In the genomic region with DNA sequence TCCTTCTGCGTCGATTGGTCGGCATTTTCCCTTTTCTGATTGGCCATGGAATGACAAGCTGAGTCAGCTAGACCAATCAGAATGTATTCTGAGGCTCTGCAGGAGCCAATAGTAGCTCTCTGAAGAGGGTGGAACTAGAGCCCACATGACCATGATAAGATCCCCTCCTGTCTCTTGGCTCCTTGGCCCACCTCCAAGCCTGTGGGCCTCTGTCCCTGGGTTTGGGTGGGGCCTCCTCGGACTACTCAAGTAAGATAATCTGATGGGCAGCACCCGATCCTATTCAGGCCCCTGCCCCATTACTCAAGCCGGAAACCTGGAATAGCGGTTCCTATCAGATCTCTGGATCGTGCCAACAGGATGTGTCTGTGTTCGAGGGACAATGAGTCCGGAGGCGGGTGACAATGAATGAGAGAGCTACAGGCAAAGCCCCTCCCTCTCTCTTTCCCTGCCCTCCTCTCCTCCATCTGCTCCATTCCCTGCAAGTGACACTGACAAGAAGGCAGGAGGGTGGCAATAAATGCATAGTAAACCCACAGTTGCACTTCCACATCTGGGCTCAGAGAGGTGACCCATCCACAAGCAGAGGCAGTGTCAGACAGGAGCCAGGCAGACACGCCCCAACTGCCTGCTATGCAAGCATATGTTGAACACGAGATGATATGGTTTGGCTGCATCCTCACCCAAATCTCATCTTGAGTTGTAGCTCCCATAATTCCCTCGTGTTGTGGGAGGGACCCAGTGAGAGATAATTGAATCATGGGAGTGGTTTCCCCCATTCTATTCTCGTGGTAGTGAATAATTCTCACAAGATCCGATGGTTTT, we compare ENCODE assay signal across 15 cellular contexts.
DNase-seq lines count a peak whose midpoint lies in the region; ATAC-seq and TF ChIP-seq lines count a peak whose summit lies in the region.
"Had no signal": no experiment of that assay in that cellular context is flagged by ENCODE, and none has a peak within 500 bp of the region (broad histone marks: within the 10 kb centered on the region; RNA-seq: fewer than 3 reads in every experiment).

No MANE protein-coding gene starts in this region.

- H3K9me3 ChIP-seq in esophagus squamous epithelium, result no peaks in the 10 kb centered on the region
- no peaks in the 10 kb centered on the region for H3K9me3 ChIP-seq in right lobe of liver

- peak; percentile 7 for DNase-seq in NCI-H1694 treated with DMSO at 0.1 percent for 48 hours (lab: John Stamatoyannopoulos, UW)
- no peak for DNase-seq in NCI-H1694 (lab: John Stamatoyannopoulos, UW)
- no peak for DNase-seq in esophagus squamous epithelium (lab: John Stamatoyannopoulos, UW)
- DNase-seq in right lobe of liver, result peak in 2 of 3 donors; percentile 72 to 76
- no peak for DNase-seq in foreskin melanocyte
- DNase-seq: activated gamma-delta T cell treated with Interleukin-2 at 50 U/mL for 16 hours, foreskin fibroblast, Kasumi-1, kidney, natural killer cell, PC-3, T-helper 17 cell had no signal

- H3K36me3 ChIP-seq in esophagus squamous epithelium (peaks cover 27 to 100% (median 40%) of the 10 kb centered on the region in 3 donors), right lobe of liver (peaks cover 8 to 96% (median 63%) of the 10 kb centered on the region in 4 donors), urinary bladder (ENCODE audit: insufficient read depth) (peaks cover 9% of the 10 kb centered on the region)

- intact Hi-C loops in esophagus squamous epithelium (cut with DNase I), result loop anchor here (5.0 kb wide), 1 partner anchor 101 kb away; no protein-coding TSS in a partner anchor
- intact Hi-C loops in right lobe of liver (cut with DNase I), result loop anchor here in 1 of 2 donors (10.0 kb wide), 1 partner anchor 107 kb away; no protein-coding TSS in a partner anchor

- TF ChIP-seq POLR2A in esophagus squamous epithelium (IDR thresholded peaks at IDR 0.05), result no peak
- TF ChIP-seq POLR2A in right lobe of liver (IDR thresholded peaks at IDR 0.05), result no peak

- H3K4me3 ChIP-seq in esophagus squamous epithelium, result no peak overlapping the region
- H3K4me3 ChIP-seq in right lobe of liver, result no peak overlapping the region
- no peak overlapping the region for H3K4me3 ChIP-seq in urinary bladder (ENCODE audit: low read depth, low read length)

- no peak for TF ChIP-seq CTCF in esophagus squamous epithelium (IDR thresholded peaks at IDR 0.05)
- no peak for TF ChIP-seq CTCF in right lobe of liver (IDR thresholded peaks at IDR 0.05)

- H3K27me3 ChIP-seq in esophagus squamous epithelium (no peaks in the 10 kb centered on the region), right lobe of liver (no peaks in the 10 kb centered on the region)

- ATAC-seq in right lobe of liver (peak; percentile 49 to 64 (median 56)), HG03342 (IDR thresholded peaks at IDR 0.05; ENCODE audit: unreplicated experiment) (no peak), GM19467 (IDR thresholded peaks at IDR 0.05; ENCODE audit: unreplicated experiment) (no peak)
- ATAC-seq: natural killer cell, PC-3, T-helper 17 cell had no signal

- H3K4me1 ChIP-seq in esophagus squamous epithelium, result peaks cover 0 to 53% (median 10%) of the 10 kb centered on the region in 3 donors
- peaks cover 0 to 9% (median under 1%) of the 10 kb centered on the region in 4 donors for H3K4me1 ChIP-seq in right lobe of liver
- H3K4me1 ChIP-seq in urinary bladder (ENCODE audit: insufficient read depth), result no peaks in the 10 kb centered on the region

- H3K27ac ChIP-seq in esophagus squamous epithelium (peak overlapping the region in 3 of 4 donors; percentile 53 to 91 (median 59)), right lobe of liver (peak overlapping the region in 1 of 3 donors; percentile 51), urinary bladder (ENCODE audit: low read depth) (peak overlapping the region; percentile 18)

- 52 to 59% methylated on average over 15 to 16 of the region's 16 CpGs for WGBS in esophagus squamous epithelium, 2 donors
- 62% methylated on average over 14 of the region's 16 CpGs for WGBS in right lobe of liver (ENCODE audit: insufficient coverage, low coverage, low lambda C conversion rate, missing lambda C conversion rate)
- 41% methylated on average over 16 of the region's 16 CpGs for WGBS in urinary bladder

Comparison
In these comparisons a context has a peak if more than half of its experiments do, and no peak if none do; other contexts are left out.
1. DNase-seq: peak in NCI-H1694 treated with DMSO at 0.1 percent for 48 hours (single experiment) and right lobe of liver (2 of 3); none in NCI-H1694 (single experiment), esophagus squamous epithelium (single experiment) and foreskin melanocyte (single experiment).
2. ATAC-seq: peak in right lobe of liver (4 of 4); none in HG03342 (single experiment) and GM19467 (single experiment).